10 cellular contexts compared by ENCODE assay signal in the genomic region with DNA sequence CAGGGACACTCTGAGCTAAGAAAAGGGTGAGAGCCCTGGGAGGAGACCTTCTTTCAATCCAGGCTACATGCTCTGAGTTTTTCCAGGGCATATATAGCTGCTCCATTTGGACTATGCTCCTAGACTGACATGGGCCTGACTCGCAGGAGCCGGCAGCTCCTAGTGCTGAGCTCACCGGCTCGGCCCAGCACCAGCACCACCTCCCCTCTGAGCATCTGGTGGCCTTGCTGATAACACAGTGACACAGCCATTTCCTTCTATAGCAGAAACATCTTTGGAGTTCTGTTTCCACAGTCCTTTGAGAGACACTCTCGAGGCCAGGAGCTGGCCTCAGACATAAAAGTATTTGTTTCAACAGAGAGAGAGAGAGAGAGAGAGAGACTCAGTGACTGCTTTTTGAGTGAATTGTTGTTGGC.
DNase-seq lines count a peak whose midpoint lies in the region; ATAC-seq lines count a peak whose summit lies in the region.
"Had no signal": no experiment of that assay in that cellular context is flagged by ENCODE, and none has a peak within 500 bp of the region (broad histone marks: within the 10 kb centered on the region; RNA-seq: fewer than 3 reads in every experiment).

No MANE protein-coding gene starts in this region.

- CTCF ChIA-PET in activated CD4-positive, alpha-beta T cell treated with anti-CD3 and anti-CD28 coated beads, Interleukin-2, amount 10 ng/mL, durations not matched to agents 7 days and 5 days (lab: Charles Lee): interaction anchor here (1.3 to 1.4 kb wide), 2 partner anchors 8 to 30 kb away, joined by 3 to 5 read pairs; no protein-coding TSS in a partner anchor

- peaks cover 20 to 48% of the 10 kb centered on the region in 2 donors for H3K4me1 ChIP-seq in neuronal stem cell (ENCODE audit: control insufficient read depth in 2 of 2, insufficient read depth in 1 of 2, low read depth in 1 of 2, low read length in 2 of 2)

- H3K27ac Mint-ChIP-seq in activated CD4-positive, alpha-beta T cell treated with anti-CD3 and anti-CD28 coated beads, Interleukin-2, amount 10 ng/mL, durations not matched to agents 7 days and 5 days: no peak overlapping the region
- H3K27ac Mint-ChIP-seq: stimulated activated effector memory CD8-positive, alpha-beta T cell treated with anti-CD3 and anti-CD28 coated beads, Interleukin-12 subunit alpha, Interleukin-12 subunit beta, amount 100 ng/mL, for 72 hours had no signal

- peak overlapping the region; percentile 35 for H2AFZ ChIP-seq in neuronal stem cell (ENCODE audit: low read length)

- H4K91ac ChIP-seq in neuronal stem cell (ENCODE audit: low read depth, low read length, poor library complexity): no peak overlapping the region

- H3K79me1 ChIP-seq in neuronal stem cell (ENCODE audit: low read depth, low read length): no peaks in the 10 kb centered on the region

- no peak overlapping the region for H3K4me3 ChIP-seq in neuronal stem cell (ENCODE audit: low read length in 2 of 2)
- H3K4me3 ChIP-seq: HAP-1 had no signal

- H3K36me3 Mint-ChIP-seq in activated CD4-positive, alpha-beta T cell treated with anti-CD3 and anti-CD28 coated beads, Interleukin-2, amount 10 ng/mL, durations not matched to agents 7 days and 5 days (ENCODE audit: low read depth): no peaks in the 10 kb centered on the region
- H3K36me3 Mint-ChIP-seq: stimulated activated effector memory CD8-positive, alpha-beta T cell treated with anti-CD3 and anti-CD28 coated beads, Interleukin-12 subunit alpha, Interleukin-12 subunit beta, amount 100 ng/mL, for 72 hours had no signal

- H3K4me1 Mint-ChIP-seq in activated CD4-positive, alpha-beta T cell treated with anti-CD3 and anti-CD28 coated beads, Interleukin-2, amount 10 ng/mL, durations not matched to agents 7 days and 5 days: no peaks in the 10 kb centered on the region
- H3K4me1 Mint-ChIP-seq: stimulated activated effector memory CD8-positive, alpha-beta T cell treated with anti-CD3 and anti-CD28 coated beads, Interleukin-12 subunit alpha, Interleukin-12 subunit beta, amount 100 ng/mL, for 72 hours had no signal

- no peak overlapping the region for H4K8ac ChIP-seq in neuronal stem cell (ENCODE audit: low read depth, low read length)

- no peaks in the 10 kb centered on the region for H3K27me3 Mint-ChIP-seq in activated CD4-positive, alpha-beta T cell treated with anti-CD3 and anti-CD28 coated beads, Interleukin-2, amount 10 ng/mL, durations not matched to agents 7 days and 5 days

- H2BK12ac ChIP-seq in neuronal stem cell (ENCODE audit: low read length): no peak overlapping the region

- no peak overlapping the region for H3K23ac ChIP-seq in neuronal stem cell (ENCODE audit: low read depth, low read length, poor library complexity)

- POLR2A ChIA-PET in activated CD4-positive, alpha-beta T cell treated with anti-CD3 and anti-CD28 coated beads, Interleukin-2, amount 10 ng/mL, durations not matched to agents 7 days and 5 days (lab: Charles Lee): no interaction called here

- DNase-seq in GM04503 (ENCODE audit: low read depth): peak; percentile 1
- DNase-seq in UCSD-AML1 (lab: John Stamatoyannopoulos, UW; ENCODE audit: unreplicated experiment): peak; percentile 28
- peak; percentile 60 for DNase-seq in Right ventricle myocardium superior
- no peak for DNase-seq in neuronal stem cell (ENCODE audit: low spot score)
- no peak for DNase-seq in activated CD4-positive, alpha-beta T cell treated with anti-CD3 and anti-CD28 coated beads, Interleukin-2, amount 10 ng/mL, durations not matched to agents 7 days and 5 days
- no peak for DNase-seq in Ammon's horn (ENCODE audit: low spot score)
- no peak for DNase-seq in DMS53 treated with DMSO at 0.1 percent for 48 hours (lab: John Stamatoyannopoulos, UW; ENCODE audit: unreplicated experiment)
- DNase-seq in putamen (ENCODE audit: low spot score): no peak

- no CpG with 5 or more reads among the region's 5 CpGs for whole genome bisulfite sequencing in neuronal stem cell (ENCODE audit: extremely low coverage in 2 of 2, insufficient read length in 2 of 2, insufficient replicate concordance in 1 of 2), 2 donors

- no peaks in the 10 kb centered on the region for H3K27me3 ChIP-seq in neuronal stem cell (ENCODE audit: control insufficient read depth in 3 of 3, insufficient read depth in 3 of 3, low read depth in 1 of 3, low read length in 3 of 3)

- intact Hi-C loops in Right ventricle myocardium superior (cut with DNase I): no loop called here

- peak overlapping the region; percentile 86 for H3K18ac ChIP-seq in neuronal stem cell (ENCODE audit: low read length)

- H3K9ac ChIP-seq in neuronal stem cell (ENCODE audit: low read depth, low read length, poor library complexity): no peak overlapping the region

- H3K27ac ChIP-seq in neuronal stem cell (replicated peaks; ENCODE audit: low read length): peak overlapping the region; percentile 84

- no peaks in the 10 kb centered on the region for H3K9me3 Mint-ChIP-seq in activated CD4-positive, alpha-beta T cell treated with anti-CD3 and anti-CD28 coated beads, Interleukin-2, amount 10 ng/mL, durations not matched to agents 7 days and 5 days
- H3K9me3 Mint-ChIP-seq: stimulated activated effector memory CD8-positive, alpha-beta T cell treated with anti-CD3 and anti-CD28 coated beads, Interleukin-12 subunit alpha, Interleukin-12 subunit beta, amount 100 ng/mL, for 72 hours had no signal

- no peaks in the 10 kb centered on the region for H3K36me3 ChIP-seq in neuronal stem cell (replicated peaks in 1 of 2; ENCODE audit: control insufficient read depth in 2 of 2, insufficient read depth in 2 of 2, low read length in 2 of 2)
- H3K36me3 ChIP-seq: HAP-1 had no signal

- H2BK5ac ChIP-seq in neuronal stem cell (ENCODE audit: low read length): no peak overlapping the region

- H3K4ac ChIP-seq in neuronal stem cell (ENCODE audit: low read length): no peak overlapping the region

- ATAC-seq in Right ventricle myocardium superior (ENCODE audit: poor library complexity): peak; percentile 97
- ATAC-seq: stimulated activated effector memory CD8-positive, alpha-beta T cell treated with anti-CD3 and anti-CD28 coated beads, Interleukin-12 subunit alpha, Interleukin-12 subunit beta, amount 100 ng/mL, for 72 hours had no signal

- no peak overlapping the region for H3K4me2 ChIP-seq in neuronal stem cell (ENCODE audit: insufficient read depth, low read length, poor library complexity, severe bottlenecking)

- H2AK5ac ChIP-seq in neuronal stem cell (ENCODE audit: low read depth, low read length): no peak overlapping the region

- no peaks in the 10 kb centered on the region for H3K9me3 ChIP-seq in neuronal stem cell (replicated peaks in 1 of 2; ENCODE audit: control insufficient read depth in 2 of 2, insufficient read depth in 1 of 2, low read depth in 1 of 2, low read length in 2 of 2)
- H3K9me3 ChIP-seq: HAP-1 had no signal

- H3K4me3 Mint-ChIP-seq in activated CD4-positive, alpha-beta T cell treated with anti-CD3 and anti-CD28 coated beads, Interleukin-2, amount 10 ng/mL, durations not matched to agents 7 days and 5 days: no peak overlapping the region
- H3K4me3 Mint-ChIP-seq: stimulated activated effector memory CD8-positive, alpha-beta T cell treated with anti-CD3 and anti-CD28 coated beads, Interleukin-12 subunit alpha, Interleukin-12 subunit beta, amount 100 ng/mL, for 72 hours had no signal

- H3K14ac ChIP-seq in neuronal stem cell (ENCODE audit: low read length): no peak overlapping the region

- no peak overlapping the region for H2BK120ac ChIP-seq in neuronal stem cell (ENCODE audit: low read depth, low read length)

- H2BK15ac ChIP-seq in neuronal stem cell (ENCODE audit: low read length): no peak overlapping the region

Comparison
In these comparisons a context has a peak if more than half of its experiments do, and no peak if none do; other contexts are left out.
1. DNase-seq: peak in GM04503 (single experiment), UCSD-AML1 (single experiment) and Right ventricle myocardium superior (single experiment); none in neuronal stem cell (single experiment), activated CD4-positive, alpha-beta T cell treated with anti-CD3 and anti-CD28 coated beads, Interleukin-2, amount 10 ng/mL, durations not matched to agents 7 days and 5 days (single experiment), Ammon's horn (single experiment), DMS53 treated with DMSO at 0.1 percent for 48 hours (single experiment) and putamen (single experiment).